8 cellular contexts compared by ENCODE assay signal in the genomic region with DNA sequence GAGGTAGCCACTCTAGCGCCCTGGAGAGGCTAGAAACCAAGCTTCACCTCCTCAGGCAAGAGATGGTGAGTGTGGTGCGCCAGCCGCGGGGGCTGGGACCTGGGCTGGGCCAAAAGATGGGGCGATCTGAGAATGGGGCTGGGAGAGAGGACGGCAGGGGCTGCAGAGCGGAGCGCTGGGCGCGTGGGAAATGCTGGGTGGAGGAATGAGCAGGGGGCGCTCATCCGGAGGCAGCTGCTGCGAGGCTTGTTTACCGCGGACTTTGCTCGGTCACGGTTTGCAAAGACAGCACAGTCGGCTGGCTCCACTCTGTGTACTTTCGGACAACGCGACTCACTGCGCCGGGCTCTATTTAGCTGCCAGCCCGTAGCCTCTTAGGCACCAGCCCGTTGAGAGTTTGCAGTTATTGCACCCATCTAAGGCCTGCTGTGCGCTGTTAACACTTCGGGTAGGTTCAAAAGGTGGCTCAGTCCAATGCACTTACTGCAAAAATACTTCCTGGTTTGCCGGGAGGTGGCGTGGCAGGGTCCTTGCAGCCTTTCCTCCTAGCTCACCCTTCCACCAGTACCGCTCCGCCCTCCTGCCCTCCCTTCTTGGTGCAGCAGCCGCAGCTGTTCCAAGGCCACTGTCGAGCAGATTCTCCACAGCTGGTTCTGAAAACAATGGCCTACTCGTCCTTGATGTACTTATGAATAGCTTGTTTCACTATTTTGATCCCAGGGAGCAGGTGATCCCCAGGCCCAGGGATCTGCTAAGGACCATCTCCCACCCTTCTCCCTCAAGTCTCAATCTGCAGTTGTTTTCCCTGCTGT. TPM values are rescaled to one million over a fixed set of nuclear protein-coding genes. Genes with fewer than 3 reads are reported as not detected.
DNase-seq lines count a peak whose midpoint lies in the region; ATAC-seq, FAIRE-seq and TF ChIP-seq lines count a peak whose summit lies in the region.

No MANE protein-coding gene starts in this region.

- no peaks in the 10 kb centered on the region for H3K9me1 ChIP-seq in endothelial cell of umbilical vein (replicated peaks; ENCODE audit: control insufficient read depth, extremely low read depth, insufficient read depth, low read length)

- peak overlapping the region; percentile 92 for H3K4me2 ChIP-seq in MM.1S (ENCODE audit: low read depth, low read length)
- H3K4me2 ChIP-seq in endothelial cell of umbilical vein (ENCODE audit: insufficient read depth, low read length): peak overlapping the region; percentile 98

- H4K20me1 ChIP-seq in MM.1S (ENCODE audit: insufficient read depth, low read length): no peaks in the 10 kb centered on the region
- H4K20me1 ChIP-seq in endothelial cell of umbilical vein (replicated peaks; ENCODE audit: control insufficient read depth, extremely low read depth, insufficient read depth, low read length): no peaks in the 10 kb centered on the region

- H3K4me1 ChIP-seq in MM.1S (ENCODE audit: low read length): no peaks in the 10 kb centered on the region
- H3K4me1 ChIP-seq in endothelial cell of umbilical vein (ENCODE audit: control insufficient read depth, extremely low read depth, insufficient read depth, low read length): peaks cover 2% of the 10 kb centered on the region
- H3K4me1 ChIP-seq in lung (ENCODE audit: control insufficient read depth in 2 of 2, insufficient read depth in 2 of 2, low read length in 2 of 2): peaks cover 0 to 2% of the 10 kb centered on the region in 2 donors
- H3K4me1 ChIP-seq in thymus (ENCODE audit: control insufficient read depth, insufficient read depth, low read length): no peaks in the 10 kb centered on the region

- POLR2A ChIA-PET in endothelial cell of umbilical vein (lab: Charles Lee): interaction anchor here (2.0 kb wide), 1 partner anchor 38 kb away, joined by 9 read pairs; no protein-coding TSS in a partner anchor

- intact Hi-C loops in endothelial cell of umbilical vein (cut with micrococcal nuclease): loop anchor here (1.0 to 5.0 kb wide), 6 partner anchors 25 to 311 kb away; no protein-coding TSS in a partner anchor

- CTCF ChIA-PET in endothelial cell of umbilical vein (lab: Charles Lee): interaction anchor here (0.9 to 4.6 kb wide), 31 partner anchors 11 to 312 kb away, joined by 3 to 36 read pairs (median 5); no protein-coding TSS in a partner anchor

- DNase-seq in GM03348 (ENCODE audit: low spot score) (peak; percentile 91), H54 (ENCODE audit: insufficient read length, low spot score) (peak; percentile 61), MM.1S (peak; percentile 80), SHP77 (lab: John Stamatoyannopoulos, UW) (peak; percentile 55 to 80), endothelial cell of umbilical vein (ENCODE audit: low read depth, low spot score) (peak; percentile 83), lung (ENCODE audit: low spot score) (peak; percentile 84), activated T-cell treated with anti-CD3 and anti-CD28 coated beads for 4 hours (no peak)

- FAIRE-seq in H54 (lab: Jason Lieb, UNC): peak; percentile 99
- FAIRE-seq in endothelial cell of umbilical vein (lab: Jason Lieb, UNC): peak; percentile 81

- peak overlapping the region; percentile 93 for H3K27ac ChIP-seq in MM.1S (ENCODE audit: low read length)
- peak overlapping the region; percentile 15 for H3K27ac ChIP-seq in endothelial cell of umbilical vein (ENCODE audit: insufficient read depth, low read depth, low read length)
- H3K27ac ChIP-seq in lung (ENCODE audit: low read depth in 1 of 2, low read length in 1 of 2): peak overlapping the region; percentile 50 to 94
- H3K27ac ChIP-seq in thymus (ENCODE audit: low read depth): peak overlapping the region; percentile 49

- dilution Hi-C loops in endothelial cell of umbilical vein (cut with MboI; ENCODE audit: extremely low pct_ligation_motif_present, low sequenced_read_pairs): no loop called here

- peaks cover 8% of the 10 kb centered on the region; the same call in 1 of the 2 replicates for H3F3A ChIP-seq in MM.1S (ENCODE audit: insufficient read depth, low read length)

- TSS peak; percentile 64 for BruUV-seq in endothelial cell of umbilical vein (replicated peaks; lab: Mats Ljungman, UMichigan)

- no peaks in the 10 kb centered on the region for H3K27me3 ChIP-seq in MM.1S (replicated peaks; ENCODE audit: insufficient read depth, low read length)
- no peaks in the 10 kb centered on the region for H3K27me3 ChIP-seq in endothelial cell of umbilical vein (ENCODE audit: control insufficient read depth in 2 of 2, insufficient read depth in 2 of 2, low read length in 2 of 2)
- no peaks in the 10 kb centered on the region for H3K27me3 ChIP-seq in lung (ENCODE audit: control insufficient read depth, insufficient read depth)
- peaks cover 18% of the 10 kb centered on the region for H3K27me3 ChIP-seq in thymus (ENCODE audit: control insufficient read depth, insufficient read depth)

- H3K79me2 ChIP-seq in MM.1S (ENCODE audit: low read length): peaks cover 21% of the 10 kb centered on the region
- H3K79me2 ChIP-seq in endothelial cell of umbilical vein (ENCODE audit: control insufficient read depth, insufficient read depth, low read length): no peaks in the 10 kb centered on the region

- ATAC-seq in lung (ENCODE audit: insufficient read depth, low FRiP score): peak; percentile 89

- TF ChIP-seq POLR2A in H54 (IDR thresholded peaks at IDR 0.05; ENCODE audit: low read depth, low read length): peak; percentile 18; the same call in 1 of the 2 replicates
- no peak for TF ChIP-seq POLR2A in endothelial cell of umbilical vein (IDR thresholded peaks at IDR 0.05; ENCODE audit: low read depth, low read length)

- no peaks in the 10 kb centered on the region for H3K9me2 ChIP-seq in MM.1S (replicated peaks; ENCODE audit: insufficient read depth, low read length)

- H2AFZ ChIP-seq in MM.1S (ENCODE audit: low read length): peak overlapping the region; percentile 84
- peak overlapping the region; percentile 89 for H2AFZ ChIP-seq in endothelial cell of umbilical vein (ENCODE audit: low read depth, low read length)

- H3K4me3 ChIP-seq in MM.1S (ENCODE audit: low read length) (peak overlapping the region; percentile 63), endothelial cell of umbilical vein (replicated peaks in 1 of 3; ENCODE audit: insufficient read depth in 1 of 3, low read depth in 1 of 3, low read length in 3 of 3) (peak overlapping the region; percentile 66 to 97 (median 94)), lung (peak overlapping the region; percentile 74), thymus (ENCODE audit: low read length) (peak overlapping the region; percentile 2)

- H3K9ac ChIP-seq in MM.1S (ENCODE audit: low read length) (peak overlapping the region; percentile 85), endothelial cell of umbilical vein (replicated peaks; ENCODE audit: extremely low read depth, insufficient read depth, low read length) (peak overlapping the region; percentile 80)

- TF ChIP-seq CTCF in MM.1S (IDR thresholded peaks at IDR 0.05; ENCODE audit: low read length) (peak; percentile 39; the same call in 1 of the 2 replicates), endothelial cell of umbilical vein (IDR thresholded peaks at IDR 0.05; ENCODE audit: extremely low read depth in 1 of 2, insufficient read depth in 1 of 2, low read depth in 1 of 2, low read length in 2 of 2) (peak; percentile 25 to 39), lung (IDR thresholded peaks at IDR 0.05; ENCODE audit: control extremely low read depth, extremely low read depth) (no peak)

- H3K9me3 ChIP-seq in MM.1S (replicated peaks; ENCODE audit: insufficient read depth, low read length) (no peaks in the 10 kb centered on the region), endothelial cell of umbilical vein (replicated peaks; ENCODE audit: control insufficient read depth, insufficient read depth, low read length) (no peaks in the 10 kb centered on the region), lung (ENCODE audit: control insufficient read depth in 2 of 2, insufficient read depth in 1 of 2, low read length in 1 of 2) (no peaks in the 10 kb centered on the region), thymus (ENCODE audit: control insufficient read depth) (peaks cover 2% of the 10 kb centered on the region)

- H3K36me3 ChIP-seq in MM.1S (replicated peaks; ENCODE audit: insufficient read depth, low read length) (no peaks in the 10 kb centered on the region), endothelial cell of umbilical vein (ENCODE audit: control insufficient read depth in 2 of 2, extremely low read depth in 1 of 2, insufficient read depth in 2 of 2, low read length in 2 of 2) (no peaks in the 10 kb centered on the region), lung (ENCODE audit: control insufficient read depth in 2 of 2, insufficient read depth in 2 of 2, low read length in 2 of 2) (no peaks in the 10 kb centered on the region), thymus (ENCODE audit: control insufficient read depth, insufficient read depth) (no peaks in the 10 kb centered on the region)

- 0 to 1% methylated on average over 34 of the region's 34 CpGs for WGBS in lung, 2 donors
- 1% methylated on average over 34 of the region's 34 CpGs for WGBS in thymus

TF ChIP-seq in endothelial cell of umbilical vein, 7 proteins besides CTCF, POLR2A, EP300 and RAD21:
- TF ChIP-seq FOS (IDR thresholded peaks at IDR 0.05; ENCODE audit: borderline replicate concordance, insufficient read depth, low read length) (no peak), JUN (IDR thresholded peaks at IDR 0.05; ENCODE audit: borderline replicate concordance, insufficient read depth, insufficient read length, low read depth) (no peak), GATA2 (IDR thresholded peaks at IDR 0.05; ENCODE audit: insufficient read depth, insufficient read length, low read depth, low read length) (no peak), POLR2AphosphoS5 (IDR thresholded peaks at IDR 0.05; ENCODE audit: insufficient read depth, low read depth, low read length) (no peak), MYC (IDR thresholded peaks at IDR 0.05; ENCODE audit: low read depth, low read length) (no peak), EZH2 (IDR thresholded peaks at IDR 0.05; ENCODE audit: borderline replicate concordance, low read depth, low read length, severe bottlenecking) (no peak)
- TF ChIP-seq, protein P1, sequence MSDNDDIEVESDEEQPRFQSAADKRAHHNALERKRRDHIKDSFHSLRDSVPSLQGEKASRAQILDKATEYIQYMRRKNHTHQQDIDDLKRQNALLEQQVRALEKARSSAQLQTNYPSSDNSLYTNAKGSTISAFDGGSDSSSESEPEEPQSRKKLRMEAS (IDR thresholded peaks at IDR 0.05; ENCODE audit: insufficient read depth, insufficient read length): no peak

RNA-seq across cellular contexts. Expression of gene LURAP1L, which starts 1.3 kb away (rescaled TPM):
- total RNA-seq in endothelial cell of umbilical vein (1.3 and 3.3 TPM in 2 replicates), lung (100 to 1,000 TPM in 1 of 2 donors, 10 to 100 TPM in 1; 27.0 to 104 TPM)
- polyA plus RNA-seq in endothelial cell of umbilical vein (1.4 and 1.5 TPM in 2 replicates), lung (10 to 100 TPM; 24.9 to 33.2 TPM), thymus (6.8 TPM)
- polyA plus RNA-seq in endothelial cell of umbilical vein (2011; cell fraction: cytosol; rRNA removed): 1.2 and 1.3 TPM in 2 replicates
- 3.0 TPM in 2 replicates for polyA plus RNA-seq in endothelial cell of umbilical vein (2011; cell fraction: nucleus; rRNA removed)
- 1.4 and 1.8 TPM in 2 replicates for polyA plus RNA-seq in endothelial cell of umbilical vein (2012)
- 2.4 and 3.0 TPM in 2 replicates for polyA minus RNA-seq in endothelial cell of umbilical vein
- polyA minus RNA-seq in endothelial cell of umbilical vein (2011; cell fraction: cytosol; rRNA and poly(A)+ RNA removed): 3.5 TPM
- 4.7 and 5.1 TPM in 2 replicates for polyA minus RNA-seq in endothelial cell of umbilical vein (2011; cell fraction: nucleus; rRNA and poly(A)+ RNA removed)

Comparison
In these comparisons a context has a peak if more than half of its experiments do, and no peak if none do; other contexts are left out.
1. H3K27ac ChIP-seq: peak in every context shown above with its lines; median percentile 93 in MM.1S; 72 in lung; 49 in thymus; 15 in endothelial cell of umbilical vein.
2. H3K4me3 ChIP-seq: peak in every context shown above with its lines; median percentile 94 in endothelial cell of umbilical vein; 74 in lung; 63 in MM.1S; 2 in thymus.